2 cellular contexts compared by ENCODE assay signal in genomic region chr18:11986061-11986460, GRCh38.
TF ChIP-seq lines count a peak whose summit lies in the region.

No MANE protein-coding gene starts in this region.

TF ChIP-seq in GM23338, 12 proteins besides CTCF, POLR2A, EP300 and RAD21 (continued from another document):
- TF ChIP-seq REST (IDR thresholded peaks at IDR 0.05; ENCODE audit: unreplicated experiment), result no peak
- TF ChIP-seq POLR2AphosphoS5 (IDR thresholded peaks at IDR 0.05; ENCODE audit: low read depth), result no peak
- TF ChIP-seq ZNF114 (CRISPR knock-in tag; IDR thresholded peaks at IDR 0.05), result no peak
- no peak for TF ChIP-seq STAT1 (IDR thresholded peaks at IDR 0.05; ENCODE audit: unreplicated experiment)
- no peak for TF ChIP-seq ZNF331 (CRISPR knock-in tag; IDR thresholded peaks at IDR 0.05; ENCODE audit: low read depth)
- TF ChIP-seq, protein P1, sequence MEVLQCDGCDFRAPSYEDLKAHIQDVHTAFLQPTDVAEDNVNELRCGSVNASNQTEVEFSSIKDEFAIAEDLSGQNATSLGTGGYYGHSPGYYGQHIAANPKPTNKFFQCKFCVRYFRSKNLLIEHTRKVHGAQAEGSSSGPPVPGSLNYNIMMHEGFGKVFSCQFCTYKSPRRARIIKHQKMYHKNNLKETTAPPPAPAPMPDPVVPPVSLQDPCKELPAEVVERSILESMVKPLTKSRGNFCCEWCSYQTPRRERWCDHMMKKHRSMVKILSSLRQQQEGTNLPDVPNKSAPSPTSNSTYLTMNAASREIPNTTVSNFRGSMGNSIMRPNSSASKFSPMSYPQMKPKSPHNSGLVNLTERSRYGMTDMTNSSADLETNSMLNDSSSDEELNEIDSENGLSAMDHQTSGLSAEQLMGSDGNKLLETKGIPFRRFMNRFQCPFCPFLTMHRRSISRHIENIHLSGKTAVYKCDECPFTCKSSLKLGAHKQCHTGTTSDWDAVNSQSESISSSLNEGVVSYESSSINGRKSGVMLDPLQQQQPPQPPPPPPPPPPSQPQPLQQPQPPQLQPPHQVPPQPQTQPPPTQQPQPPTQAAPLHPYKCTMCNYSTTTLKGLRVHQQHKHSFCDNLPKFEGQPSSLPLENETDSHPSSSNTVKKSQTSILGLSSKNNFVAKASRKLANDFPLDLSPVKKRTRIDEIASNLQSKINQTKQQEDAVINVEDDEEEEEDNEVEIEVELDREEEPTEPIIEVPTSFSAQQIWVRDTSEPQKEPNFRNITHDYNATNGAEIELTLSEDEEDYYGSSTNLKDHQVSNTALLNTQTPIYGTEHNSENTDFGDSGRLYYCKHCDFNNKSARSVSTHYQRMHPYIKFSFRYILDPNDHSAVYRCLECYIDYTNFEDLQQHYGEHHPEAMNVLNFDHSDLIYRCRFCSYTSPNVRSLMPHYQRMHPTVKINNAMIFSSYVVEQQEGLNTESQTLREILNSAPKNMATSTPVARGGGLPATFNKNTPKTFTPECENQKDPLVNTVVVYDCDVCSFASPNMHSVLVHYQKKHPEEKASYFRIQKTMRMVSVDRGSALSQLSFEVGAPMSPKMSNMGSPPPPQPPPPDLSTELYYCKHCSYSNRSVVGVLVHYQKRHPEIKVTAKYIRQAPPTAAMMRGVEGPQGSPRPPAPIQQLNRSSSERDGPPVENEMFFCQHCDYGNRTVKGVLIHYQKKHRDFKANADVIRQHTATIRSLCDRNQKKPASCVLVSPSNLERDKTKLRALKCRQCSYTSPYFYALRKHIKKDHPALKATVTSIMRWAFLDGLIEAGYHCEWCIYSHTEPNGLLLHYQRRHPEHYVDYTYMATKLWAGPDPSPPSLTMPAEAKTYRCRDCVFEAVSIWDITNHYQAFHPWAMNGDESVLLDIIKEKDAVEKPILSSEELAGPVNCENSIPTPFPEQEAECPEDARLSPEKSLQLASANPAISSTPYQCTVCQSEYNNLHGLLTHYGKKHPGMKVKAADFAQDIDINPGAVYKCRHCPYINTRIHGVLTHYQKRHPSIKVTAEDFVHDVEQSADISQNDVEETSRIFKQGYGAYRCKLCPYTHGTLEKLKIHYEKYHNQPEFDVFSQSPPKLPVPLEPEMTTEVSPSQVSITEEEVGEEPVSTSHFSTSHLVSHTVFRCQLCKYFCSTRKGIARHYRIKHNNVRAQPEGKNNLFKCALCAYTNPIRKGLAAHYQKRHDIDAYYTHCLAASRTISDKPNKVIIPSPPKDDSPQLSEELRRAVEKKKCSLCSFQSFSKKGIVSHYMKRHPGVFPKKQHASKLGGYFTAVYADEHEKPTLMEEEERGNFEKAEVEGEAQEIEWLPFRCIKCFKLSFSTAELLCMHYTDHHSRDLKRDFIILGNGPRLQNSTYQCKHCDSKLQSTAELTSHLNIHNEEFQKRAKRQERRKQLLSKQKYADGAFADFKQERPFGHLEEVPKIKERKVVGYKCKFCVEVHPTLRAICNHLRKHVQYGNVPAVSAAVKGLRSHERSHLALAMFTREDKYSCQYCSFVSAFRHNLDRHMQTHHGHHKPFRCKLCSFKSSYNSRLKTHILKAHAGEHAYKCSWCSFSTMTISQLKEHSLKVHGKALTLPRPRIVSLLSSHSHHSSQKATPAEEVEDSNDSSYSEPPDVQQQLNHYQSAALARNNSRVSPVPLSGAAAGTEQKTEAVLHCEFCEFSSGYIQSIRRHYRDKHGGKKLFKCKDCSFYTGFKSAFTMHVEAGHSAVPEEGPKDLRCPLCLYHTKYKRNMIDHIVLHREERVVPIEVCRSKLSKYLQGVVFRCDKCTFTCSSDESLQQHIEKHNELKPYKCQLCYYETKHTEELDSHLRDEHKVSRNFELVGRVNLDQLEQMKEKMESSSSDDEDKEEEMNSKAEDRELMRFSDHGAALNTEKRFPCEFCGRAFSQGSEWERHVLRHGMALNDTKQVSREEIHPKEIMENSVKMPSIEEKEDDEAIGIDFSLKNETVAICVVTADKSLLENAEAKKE (CRISPR knock-in tag; IDR thresholded peaks at IDR 0.05), result no peak
- no peak for TF ChIP-seq EZH2 (IDR thresholded peaks at IDR 0.05; ENCODE audit: low read depth, unreplicated experiment)
- TF ChIP-seq JUNB (IDR thresholded peaks at IDR 0.05; ENCODE audit: unreplicated experiment), result no peak

TF ChIP-seq in WTC11, 78 proteins besides CTCF, POLR2A, EP300 and RAD21 (continued from another document):
- no peak for TF ChIP-seq ZNF425 (CRISPR knock-in tag; conservative IDR thresholded peaks at IDR 0.05)
- TF ChIP-seq ELF4 (CRISPR knock-in tag; IDR thresholded peaks at IDR 0.05; ENCODE audit: low read depth), result no peak
- no peak for TF ChIP-seq STAT6 (CRISPR knock-in tag; conservative IDR thresholded peaks at IDR 0.05; ENCODE audit: low read depth)
- no peak for TF ChIP-seq JAZF1 (CRISPR knock-in tag; IDR thresholded peaks at IDR 0.05)
- no peak for TF ChIP-seq OVOL2 (CRISPR knock-in tag; IDR thresholded peaks at IDR 0.05; ENCODE audit: borderline replicate concordance)
- no peak for TF ChIP-seq JUN (CRISPR knock-in tag; IDR thresholded peaks at IDR 0.05)
- no peak for TF ChIP-seq CREB1 (CRISPR knock-in tag; IDR thresholded peaks at IDR 0.05)
- no peak for TF ChIP-seq ZNF263 (CRISPR knock-in tag; IDR thresholded peaks at IDR 0.05; ENCODE audit: low read depth)
- TF ChIP-seq SOX15 (CRISPR knock-in tag; IDR thresholded peaks at IDR 0.05), result no peak
- TF ChIP-seq SP1 (CRISPR knock-in tag; conservative IDR thresholded peaks at IDR 0.05), result no peak
- TF ChIP-seq, protein P2, sequence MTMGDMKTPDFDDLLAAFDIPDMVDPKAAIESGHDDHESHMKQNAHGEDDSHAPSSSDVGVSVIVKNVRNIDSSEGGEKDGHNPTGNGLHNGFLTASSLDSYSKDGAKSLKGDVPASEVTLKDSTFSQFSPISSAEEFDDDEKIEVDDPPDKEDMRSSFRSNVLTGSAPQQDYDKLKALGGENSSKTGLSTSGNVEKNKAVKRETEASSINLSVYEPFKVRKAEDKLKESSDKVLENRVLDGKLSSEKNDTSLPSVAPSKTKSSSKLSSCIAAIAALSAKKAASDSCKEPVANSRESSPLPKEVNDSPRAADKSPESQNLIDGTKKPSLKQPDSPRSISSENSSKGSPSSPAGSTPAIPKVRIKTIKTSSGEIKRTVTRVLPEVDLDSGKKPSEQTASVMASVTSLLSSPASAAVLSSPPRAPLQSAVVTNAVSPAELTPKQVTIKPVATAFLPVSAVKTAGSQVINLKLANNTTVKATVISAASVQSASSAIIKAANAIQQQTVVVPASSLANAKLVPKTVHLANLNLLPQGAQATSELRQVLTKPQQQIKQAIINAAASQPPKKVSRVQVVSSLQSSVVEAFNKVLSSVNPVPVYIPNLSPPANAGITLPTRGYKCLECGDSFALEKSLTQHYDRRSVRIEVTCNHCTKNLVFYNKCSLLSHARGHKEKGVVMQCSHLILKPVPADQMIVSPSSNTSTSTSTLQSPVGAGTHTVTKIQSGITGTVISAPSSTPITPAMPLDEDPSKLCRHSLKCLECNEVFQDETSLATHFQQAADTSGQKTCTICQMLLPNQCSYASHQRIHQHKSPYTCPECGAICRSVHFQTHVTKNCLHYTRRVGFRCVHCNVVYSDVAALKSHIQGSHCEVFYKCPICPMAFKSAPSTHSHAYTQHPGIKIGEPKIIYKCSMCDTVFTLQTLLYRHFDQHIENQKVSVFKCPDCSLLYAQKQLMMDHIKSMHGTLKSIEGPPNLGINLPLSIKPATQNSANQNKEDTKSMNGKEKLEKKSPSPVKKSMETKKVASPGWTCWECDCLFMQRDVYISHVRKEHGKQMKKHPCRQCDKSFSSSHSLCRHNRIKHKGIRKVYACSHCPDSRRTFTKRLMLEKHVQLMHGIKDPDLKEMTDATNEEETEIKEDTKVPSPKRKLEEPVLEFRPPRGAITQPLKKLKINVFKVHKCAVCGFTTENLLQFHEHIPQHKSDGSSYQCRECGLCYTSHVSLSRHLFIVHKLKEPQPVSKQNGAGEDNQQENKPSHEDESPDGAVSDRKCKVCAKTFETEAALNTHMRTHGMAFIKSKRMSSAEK (CRISPR knock-in tag; IDR thresholded peaks at IDR 0.05; ENCODE audit: borderline replicate concordance), result no peak
